ENCODE assay signal across 8 cellular contexts in the genomic region with DNA sequence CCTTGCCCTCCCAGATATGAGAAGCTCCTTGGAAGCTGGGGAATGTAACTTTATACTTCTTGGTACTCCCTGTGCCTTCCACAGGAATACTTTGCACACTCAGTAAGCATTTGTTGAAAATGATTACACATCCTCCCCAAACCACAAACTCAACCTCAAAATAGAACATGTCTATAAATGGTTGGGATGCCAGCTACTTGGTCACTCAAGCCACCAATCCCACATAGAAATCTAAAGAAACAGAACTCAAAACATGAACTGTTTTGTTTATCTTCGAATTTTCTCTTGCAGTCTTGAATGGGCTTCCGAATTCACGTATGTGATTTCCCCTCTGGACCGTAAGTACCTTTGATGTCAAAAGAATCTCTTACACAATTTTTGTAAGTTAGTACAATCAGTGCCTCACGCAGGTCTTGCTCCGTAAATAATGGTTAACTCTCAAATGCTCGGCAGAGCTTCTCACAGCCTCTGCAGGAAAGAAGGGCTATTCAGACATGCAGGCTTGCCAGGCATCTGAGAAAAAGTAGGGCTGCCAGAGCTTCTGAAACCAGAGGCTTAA. TPM values are rescaled to one million over a fixed set of nuclear protein-coding genes. Genes with fewer than 3 reads are reported as not detected.
DNase-seq lines count a peak whose midpoint lies in the region; ATAC-seq and TF ChIP-seq lines count a peak whose summit lies in the region.

No MANE protein-coding gene starts in this region.

- no peak overlapping the region for H3K18ac ChIP-seq in mesendoderm (ENCODE audit: low read length)

- H3K27me3 Mint-ChIP-seq in GM23338 (ENCODE audit: insufficient read depth, low read depth, poor library complexity): peaks cover 4% of the 10 kb centered on the region

- H3K4me2 ChIP-seq in GM23338: no peak overlapping the region
- no peak overlapping the region for H3K4me2 ChIP-seq in mesendoderm (ENCODE audit: low read length)

- H4K20me1 ChIP-seq in GM23338 (replicated peaks; ENCODE audit: insufficient read depth): peaks cover 12% of the 10 kb centered on the region; the same call in 1 of the 2 replicates

- DNase-seq in GM23338 (ENCODE audit: low spot score): peak; percentile 22
- peak; percentile 18 for DNase-seq in SK-MEL-5 (ENCODE audit: low read depth, low spot score)
- peak; percentile 94 for DNase-seq in fibroblast of villous mesenchyme (ENCODE audit: low read depth)
- no peak for DNase-seq in LoVo (ENCODE audit: low spot score)
- no peak for DNase-seq in mesendoderm
- DNase-seq in stimulated activated CD4-positive, alpha-beta T cell treated with anti-CD3 and anti-CD28 coated beads, Interleukin-2, amount 100 ng/mL, for 24 hours: no peak
- no peak for DNase-seq in H7

- H3K27ac ChIP-seq in GM23338 (ENCODE audit: low read depth) (no peak overlapping the region), skin epidermis (peak overlapping the region in 18 of 21 experiments; percentile 9 to 80 (median 47)), mesendoderm (ENCODE audit: low read depth, low read length) (no peak overlapping the region)

- no peak overlapping the region for H2BK15ac ChIP-seq in mesendoderm (replicated peaks; ENCODE audit: low read depth)

- H3K4me1 Mint-ChIP-seq in GM23338: peaks cover 33% of the 10 kb centered on the region

- H3K27me3 ChIP-seq in GM23338 (ENCODE audit: insufficient read depth) (no peaks in the 10 kb centered on the region), mesendoderm (ENCODE audit: insufficient read depth, low read length, poor library complexity) (no peaks in the 10 kb centered on the region), H7 (ENCODE audit: control insufficient read depth, insufficient read depth, low read length) (no peaks in the 10 kb centered on the region)

- WGBS in mesendoderm (ENCODE audit: extremely low coverage, insufficient coverage, low lambda C conversion rate): no CpG with 5 or more reads among the region's 7 CpGs

- H3K4ac ChIP-seq in mesendoderm (ENCODE audit: low read depth, low read length): no peak overlapping the region

- H3K27ac Mint-ChIP-seq in GM23338: 0 out of 2 replicates have a peak overlapping the region, but pooled peaks have one; percentile 17

- H3K36me3 Mint-ChIP-seq in GM23338 (ENCODE audit: low read depth): peaks cover 21% of the 10 kb centered on the region

- H3K4me3 Mint-ChIP-seq in GM23338: no peak overlapping the region

- no peaks in the 10 kb centered on the region for H3K79me1 ChIP-seq in mesendoderm (ENCODE audit: low read length)

- no peak overlapping the region for H3K56ac ChIP-seq in mesendoderm (ENCODE audit: low read length)

- H3K4me1 ChIP-seq in GM23338 (ENCODE audit: insufficient read depth) (no peaks in the 10 kb centered on the region), mesendoderm (ENCODE audit: control insufficient read depth, low read depth, low read length) (peaks cover 2% of the 10 kb centered on the region)

- H3K79me2 ChIP-seq in GM23338 (replicated peaks; ENCODE audit: insufficient read depth) (peaks cover 74% of the 10 kb centered on the region), mesendoderm (ENCODE audit: control insufficient read depth, insufficient read depth, low read length) (no peaks in the 10 kb centered on the region)

- no peaks in the 10 kb centered on the region for H3K9me2 ChIP-seq in GM23338 (ENCODE audit: insufficient read depth)

- H2AK5ac ChIP-seq in mesendoderm (ENCODE audit: low read length): no peak overlapping the region

- no peak overlapping the region for H4K8ac ChIP-seq in mesendoderm (ENCODE audit: low read depth, low read length)

- no peak overlapping the region for H3K9ac ChIP-seq in mesendoderm (ENCODE audit: low read length)

- H3F3A ChIP-seq in GM23338 (replicated peaks; ENCODE audit: low read depth): 0 out of 2 replicates have a peak, but pooled peaks cover 3% of the 10 kb centered on the region

- H4K5ac ChIP-seq in mesendoderm (ENCODE audit: low read length): no peak overlapping the region

- H3K4me3 ChIP-seq in GM23338: no peak overlapping the region
- peak overlapping the region; percentile 33 for H3K4me3 ChIP-seq in fibroblast of villous mesenchyme (ENCODE audit: low read depth, low read length)
- H3K4me3 ChIP-seq in skin epidermis: no peak overlapping the region
- H3K4me3 ChIP-seq in mesendoderm (ENCODE audit: low read length): no peak overlapping the region
- H3K4me3 ChIP-seq in H7 (ENCODE audit: insufficient read depth, low read depth, low read length): no peak overlapping the region

- H2AFZ ChIP-seq in GM23338: no peak overlapping the region

- no peaks in the 10 kb centered on the region; the same call in 2 of the 3 replicates for H3K9me3 Mint-ChIP-seq in GM23338

- H3K36me3 ChIP-seq in GM23338 (ENCODE audit: insufficient read depth) (no peaks in the 10 kb centered on the region), mesendoderm (ENCODE audit: control insufficient read depth, insufficient read depth, low read length) (no peaks in the 10 kb centered on the region), H7 (replicated peaks; ENCODE audit: control insufficient read depth, insufficient read depth, low read length) (peaks cover 2% of the 10 kb centered on the region; the same call in 1 of the 2 replicates)

- H2BK120ac ChIP-seq in mesendoderm (ENCODE audit: low read depth, low read length): no peak overlapping the region

- ATAC-seq in GM23338: no peak; the same call in 2 of the 3 replicates

- H3K23ac ChIP-seq in mesendoderm (ENCODE audit: low read length): no peak overlapping the region

- TF ChIP-seq CTCF in GM23338 (conservative IDR thresholded peaks at IDR 0.05; ENCODE audit: low read depth in 2 of 2) (no peak), fibroblast of villous mesenchyme (IDR thresholded peaks at IDR 0.05; ENCODE audit: insufficient read depth, low read depth, low read length) (no peak)

- in situ Hi-C loops in SK-MEL-5 (cut with HindIII; ENCODE audit: low pct_unique_long_range_greater_than_20kb, low sequenced_read_pairs): no loop called here

- no peak overlapping the region for H2BK5ac ChIP-seq in mesendoderm (ENCODE audit: low read length)

TF ChIP-seq in GM23338, 12 proteins besides CTCF, POLR2A, EP300 and RAD21 (continues in another document):
- no peak for TF ChIP-seq EZH2 (IDR thresholded peaks at IDR 0.05; ENCODE audit: low read depth, unreplicated experiment)
- TF ChIP-seq, protein P1, sequence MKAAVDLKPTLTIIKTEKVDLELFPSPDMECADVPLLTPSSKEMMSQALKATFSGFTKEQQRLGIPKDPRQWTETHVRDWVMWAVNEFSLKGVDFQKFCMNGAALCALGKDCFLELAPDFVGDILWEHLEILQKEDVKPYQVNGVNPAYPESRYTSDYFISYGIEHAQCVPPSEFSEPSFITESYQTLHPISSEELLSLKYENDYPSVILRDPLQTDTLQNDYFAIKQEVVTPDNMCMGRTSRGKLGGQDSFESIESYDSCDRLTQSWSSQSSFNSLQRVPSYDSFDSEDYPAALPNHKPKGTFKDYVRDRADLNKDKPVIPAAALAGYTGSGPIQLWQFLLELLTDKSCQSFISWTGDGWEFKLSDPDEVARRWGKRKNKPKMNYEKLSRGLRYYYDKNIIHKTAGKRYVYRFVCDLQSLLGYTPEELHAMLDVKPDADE (IDR thresholded peaks at IDR 0.05): no peak

RNA-seq across cellular contexts. Expression of a gene that starts 26.9 kb away (rescaled TPM):
- total RNA-seq in GM23338 (2014; rRNA removed; shearing (Covaris generic)): 51.7 and 55.4 TPM in 2 replicates
- polyA plus RNA-seq in GM23338 (2016; fragmentation: Nextera tagmentation; extraction: Ambion mirVana): 10.3 and 10.9 TPM in 2 replicates
- total RNA-seq in SK-MEL-5 (2014; rRNA removed; shearing (Covaris generic)): 23.7 and 25.8 TPM in 2 replicates
- polyA plus RNA-seq in SK-MEL-5 (2015; cell fraction: cytosol; rRNA removed): 58.3 and 68.5 TPM in 2 replicates
- 16.1 and 17.0 TPM in 2 replicates for polyA plus RNA-seq in SK-MEL-5 (2015; cell fraction: nucleus; rRNA removed)
- 38.4 and 41.9 TPM in 2 replicates for total RNA-seq in fibroblast of villous mesenchyme
- 12.9 TPM for polyA plus RNA-seq in mesendoderm (2013, experiment 1 of 2)
- polyA plus RNA-seq in mesendoderm (2013, experiment 2 of 2): 12.9 TPM
- total RNA-seq in H7 (2014; rRNA removed; shearing (Covaris generic)): 12.4 and 15.9 TPM in 2 replicates

RNA-seq across cellular contexts. Expression of a gene that starts 55.5 kb away (rescaled TPM):
- 94.2 and 104 TPM in 2 replicates for total RNA-seq in GM23338 (2014; rRNA removed; shearing (Covaris generic))
- 107 and 126 TPM in 2 replicates for polyA plus RNA-seq in GM23338 (2016; fragmentation: Nextera tagmentation; extraction: Ambion mirVana)
- total RNA-seq in SK-MEL-5 (2014; rRNA removed; shearing (Covaris generic)): 103 and 108 TPM in 2 replicates
- 61.0 and 63.0 TPM in 2 replicates for polyA plus RNA-seq in SK-MEL-5 (2015; cell fraction: cytosol; rRNA removed)
- polyA plus RNA-seq in SK-MEL-5 (2015; cell fraction: nucleus; rRNA removed): 29.6 and 68.8 TPM in 2 replicates
- total RNA-seq in fibroblast of villous mesenchyme: 70.2 and 119 TPM in 2 replicates
- polyA plus RNA-seq in mesendoderm (2013, experiment 1 of 2): 107 TPM
- 106 TPM for polyA plus RNA-seq in mesendoderm (2013, experiment 2 of 2)
- total RNA-seq in H7 (2014; rRNA removed; shearing (Covaris generic)): 141 and 142 TPM in 2 replicates

Comparison
In these comparisons a context has a peak if more than half of its experiments do, and no peak if none do; other contexts are left out.
1. DNase-seq: peak in GM23338 (single experiment), SK-MEL-5 (single experiment) and fibroblast of villous mesenchyme (single experiment); none in LoVo (single experiment), mesendoderm (single experiment), stimulated activated CD4-positive, alpha-beta T cell treated with anti-CD3 and anti-CD28 coated beads, Interleukin-2, amount 100 ng/mL, for 24 hours (0 of 2) and H7 (single experiment).
2. H3K27ac ChIP-seq: peak in skin epidermis (18 of 21); none in GM23338 (single experiment) and mesendoderm (single experiment).